ENCODE assay signal across 25 cellular contexts in the genomic region with DNA sequence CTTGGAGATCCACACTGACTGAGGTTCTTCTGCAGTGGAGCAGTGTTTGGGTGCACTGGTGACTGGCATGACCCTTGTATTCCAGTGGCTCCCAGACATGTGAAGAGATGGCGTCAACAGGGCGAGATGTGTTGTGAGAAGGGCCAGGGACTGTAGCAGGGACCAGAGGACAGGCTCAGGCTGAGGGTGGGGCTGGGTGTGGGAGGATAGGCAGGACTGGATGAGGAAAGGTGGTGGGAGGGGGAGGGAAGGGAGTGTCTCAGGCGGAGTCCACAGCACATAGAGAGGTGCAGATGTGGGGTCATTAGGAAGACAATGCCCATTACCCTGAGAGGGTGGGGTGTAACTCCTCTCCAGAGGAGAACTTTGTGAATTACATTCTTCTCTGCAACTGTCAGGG.
A peak's percentile ranks its signal among the peaks of the same experiment; 100 is the strongest.
DNase-seq lines count a peak whose midpoint lies in the region; TF ChIP-seq lines count a peak whose summit lies in the region.
"Had no signal": no experiment of that assay in that cellular context is flagged by ENCODE, and none has a peak within 500 bp of the region (broad histone marks: within the 10 kb centered on the region; RNA-seq: fewer than 3 reads in every experiment).

No MANE protein-coding gene starts in this region.

- H3K27ac Mint-ChIP-seq in endodermal cell, result no peak overlapping the region
- no peak overlapping the region for H3K27ac Mint-ChIP-seq in type B pancreatic cell
- H3K27ac Mint-ChIP-seq: CD4-positive, alpha-beta T cell; HFFc6 had no signal

- H3K4me3 ChIP-seq in HEK293 (ENCODE audit: low read depth, low read length) (no peak overlapping the region), endodermal cell (ENCODE audit: low read length) (no peak overlapping the region)
- H3K4me3 ChIP-seq: A549; BLaER1 treated with 17β-estradiol and CSF1 and Interleukin-3, amounts not matched to agents 10 nM and 100 nM; GM12878; K562 had no signal

- H3K4me1 ChIP-seq in HEK293 (ENCODE audit: control insufficient read depth, insufficient read depth, low read length), result no peaks in the 10 kb centered on the region
- no peaks in the 10 kb centered on the region for H3K4me1 ChIP-seq in endodermal cell (ENCODE audit: control insufficient read depth, insufficient read depth, low read length)
- H3K4me1 ChIP-seq: A549; BLaER1 treated with 17β-estradiol and CSF1 and Interleukin-3, amounts not matched to agents 10 nM and 100 nM had no signal

- TF ChIP-seq CTCF in HEK293 (tag by site-specific recombination; IDR thresholded peaks at IDR 0.05) (no peak), endodermal cell (conservative IDR thresholded peaks at IDR 0.05) (no peak), type B pancreatic cell (conservative IDR thresholded peaks at IDR 0.05) (no peak)

- H3K9me3 ChIP-seq in HEK293 (ENCODE audit: control insufficient read depth, insufficient read depth, low read depth, low read length) (no peaks in the 10 kb centered on the region), endodermal cell (ENCODE audit: control insufficient read depth, low read length) (no peaks in the 10 kb centered on the region)
- H3K9me3 ChIP-seq: A549 had no signal

- H3K4me3 Mint-ChIP-seq in endodermal cell (no peak overlapping the region), type B pancreatic cell (no peak overlapping the region)
- H3K4me3 Mint-ChIP-seq: CD4-positive, alpha-beta T cell; HFFc6 had no signal

- CTCF ChIA-PET in HEK293 (lab: Yijun Ruan, JAX), result no interaction called here

- WGBS in endodermal cell (ENCODE audit: insufficient coverage in 1 of 2, insufficient read length in 1 of 2), 2 experiments, result 91 to 100% methylated on average over 1 to 3 of the region's 3 CpGs

- H3K27me3 ChIP-seq in endodermal cell (ENCODE audit: control insufficient read depth, insufficient read depth, low read length, poor library complexity, severe bottlenecking), result no peaks in the 10 kb centered on the region
- H3K27me3 ChIP-seq: BLaER1 treated with 17β-estradiol and CSF1 and Interleukin-3, amounts not matched to agents 10 nM and 100 nM had no signal

- H3K9me3 Mint-ChIP-seq in endodermal cell, result no peaks in the 10 kb centered on the region
- H3K9me3 Mint-ChIP-seq in type B pancreatic cell, result peaks cover 5% of the 10 kb centered on the region
- H3K9me3 Mint-ChIP-seq: CD4-positive, alpha-beta T cell; HFFc6 had no signal

- H3K4me1 Mint-ChIP-seq in endodermal cell, result no peaks in the 10 kb centered on the region
- no peaks in the 10 kb centered on the region for H3K4me1 Mint-ChIP-seq in type B pancreatic cell (ENCODE audit: unreplicated experiment)

- POLR2A ChIA-PET in HEK293 (lab: Yijun Ruan, JAX), result no interaction called here

- H3K9ac ChIP-seq in endodermal cell (ENCODE audit: extremely low read depth, low read length, poor library complexity, severe bottlenecking), result no peak overlapping the region
- H3K9ac ChIP-seq: BLaER1 treated with 17β-estradiol and CSF1 and Interleukin-3, amounts not matched to agents 10 nM and 100 nM had no signal

- H3K27me3 Mint-ChIP-seq in endodermal cell (ENCODE audit: insufficient read depth) (no peaks in the 10 kb centered on the region), type B pancreatic cell (peaks cover 4% of the 10 kb centered on the region)

- H3K36me3 Mint-ChIP-seq in endodermal cell (ENCODE audit: low read depth), result peaks cover 3% of the 10 kb centered on the region
- H3K36me3 Mint-ChIP-seq in type B pancreatic cell, result peaks cover 7% of the 10 kb centered on the region

- no peaks in the 10 kb centered on the region for H3K36me3 ChIP-seq in HEK293 (ENCODE audit: control insufficient read depth in 2 of 2, insufficient read depth in 1 of 2, low read length in 2 of 2)
- no peaks in the 10 kb centered on the region for H3K36me3 ChIP-seq in endodermal cell (ENCODE audit: control insufficient read depth, insufficient read depth, low read length)

- no peak overlapping the region for H3K27ac ChIP-seq in HEK293 (ENCODE audit: extremely low read depth, low read depth, low read length)
- H3K27ac ChIP-seq in endodermal cell (ENCODE audit: low read depth, low read length), result no peak overlapping the region
- H3K27ac ChIP-seq: A549; BLaER1 treated with 17β-estradiol and CSF1 and Interleukin-3, amounts not matched to agents 10 nM and 100 nM; RWPE1 had no signal

- peak; percentile 63 for DNase-seq in endodermal cell
- DNase-seq in islet precursor cell, result peak; percentile 40
- peak; percentile 52 for DNase-seq in type B pancreatic cell (ENCODE audit: extremely low spot score, unreplicated experiment)
- no peak for DNase-seq in stimulated activated CD4-positive, alpha-beta T cell treated with anti-CD3 and anti-CD28 coated beads, Interleukin-2, amount 100 ng/mL, for 24 hours
- DNase-seq in NCI-H128 (lab: John Stamatoyannopoulos, UW; ENCODE audit: unreplicated experiment), result no peak
- DNase-seq in hippocampal formation (lab: John Stamatoyannopoulos, UW), result no peak
- DNase-seq: AML-193; CD4-positive, alpha-beta T cell; COR-L47; EL; GDM1; HFFc6; Kasumi-1; MV-4-11; NCI-H1105 treated with DMSO at 0.1 percent for 48 hours; NCI-H2029; NCI-H446 treated with DMSO at 0.1 percent for 48 hours; NCI-H526; SHP77 had no signal

TF ChIP-seq in HEK293, 187 proteins besides CTCF, POLR2A, EP300 and RAD21:
- TF ChIP-seq ZNF19 (tag by site-specific recombination; IDR thresholded peaks at IDR 0.05; ENCODE audit: low read depth) (no peak), ZFHX2 (tag by site-specific recombination; conservative IDR thresholded peaks at IDR 0.05) (peak; percentile 50), KLF1 (tag by site-specific recombination; IDR thresholded peaks at IDR 0.05) (peak; percentile 88)

Comparison
In these comparisons a context has a peak if more than half of its experiments do, and no peak if none do; other contexts are left out.
1. DNase-seq: peak in endodermal cell (single experiment), islet precursor cell (single experiment) and type B pancreatic cell (single experiment); none in stimulated activated CD4-positive, alpha-beta T cell treated with anti-CD3 and anti-CD28 coated beads, Interleukin-2, amount 100 ng/mL, for 24 hours (0 of 2), NCI-H128 (single experiment) and hippocampal formation (0 of 2).